ENCODE assay signal across 7 cellular contexts in genomic region chr18:9683418-9684396, GRCh38. TPM values are rescaled to one million over a fixed set of nuclear protein-coding genes. Genes with fewer than 3 reads are reported as not detected.
DNase-seq lines count a peak whose midpoint lies in the region; ATAC-seq and TF ChIP-seq lines count a peak whose summit lies in the region.

No MANE protein-coding gene starts in this region.

- H3K4me1 Mint-ChIP-seq in glutamatergic neuron (ENCODE audit: low read depth, unreplicated experiment) = peaks cover 4% of the 10 kb centered on the region

- DNase-seq in H4 (ENCODE audit: low spot score) (peak; percentile 79), SHP77 (lab: John Stamatoyannopoulos, UW) (peak; percentile 3 to 22), fibroblast of pulmonary artery (ENCODE audit: low read depth) (peak; percentile 88), renal cortical epithelial cell (ENCODE audit: low read depth) (peak; percentile 71), mucosa of gallbladder (ENCODE audit: low spot score) (no peak), glutamatergic neuron (no peak)

- TF ChIP-seq CTCF in fibroblast of pulmonary artery (IDR thresholded peaks at IDR 0.05; ENCODE audit: low read length, missing control alignments) (peak; percentile 82), glutamatergic neuron (IDR thresholded peaks at IDR 0.05; ENCODE audit: partially characterized antibody, unreplicated experiment) (no peak)

- no peaks in the 10 kb centered on the region for H3K36me3 Mint-ChIP-seq in glutamatergic neuron (ENCODE audit: unreplicated experiment)

- no peak overlapping the region for H3K27ac Mint-ChIP-seq in glutamatergic neuron (ENCODE audit: unreplicated experiment)

- H3K9me3 Mint-ChIP-seq in glutamatergic neuron (ENCODE audit: unreplicated experiment) = peaks cover 2% of the 10 kb centered on the region

- H3K27me3 Mint-ChIP-seq in glutamatergic neuron (ENCODE audit: unreplicated experiment) = no peaks in the 10 kb centered on the region

- no peak for ATAC-seq in GM19467 (IDR thresholded peaks at IDR 0.05; ENCODE audit: unreplicated experiment)

- no peak overlapping the region for H3K4me3 ChIP-seq in fibroblast of pulmonary artery (replicated peaks; ENCODE audit: low read depth, low read length)

- no peak overlapping the region for H3K4me3 Mint-ChIP-seq in glutamatergic neuron (ENCODE audit: unreplicated experiment)

RNA-seq across cellular contexts. Expression of gene RAB31, which starts 24.4 kb away (rescaled TPM):
- 38.5 and 48.0 TPM in 2 replicates for total RNA-seq in H4 (2014; rRNA removed; shearing (Covaris generic))
- total RNA-seq in renal cortical epithelial cell = 22.6 and 28.1 TPM in 2 replicates
- 30.3 TPM for total RNA-seq in mucosa of gallbladder
- total RNA-seq in glutamatergic neuron (ENCODE audit: unreplicated experiment) = 4.1 TPM

Comparison
In these comparisons a context has a peak if more than half of its experiments do, and no peak if none do; other contexts are left out.
1. DNase-seq: peak in H4 (single experiment), SHP77 (2 of 2), fibroblast of pulmonary artery (single experiment) and renal cortical epithelial cell (single experiment); none in mucosa of gallbladder (single experiment) and glutamatergic neuron (single experiment).